Comparison of ENCODE assay signal across 1 cellular context in genomic region chr5:5351288-5352089, GRCh38.
TF ChIP-seq lines count a peak whose summit lies in the region.

No MANE protein-coding gene starts in this region.

TF ChIP-seq in HepG2, 621 proteins besides CTCF, POLR2A, EP300 and RAD21 (continued from another document and continues in another):
- no peak for TF ChIP-seq LRRFIP1 (CRISPR knock-in tag; conservative IDR thresholded peaks at IDR 0.05)
- TF ChIP-seq SYNCRIP (IDR thresholded peaks at IDR 0.05; ENCODE audit: insufficient read depth, low read depth, low read length) = no peak
- no peak for TF ChIP-seq DBP (CRISPR knock-in tag; IDR thresholded peaks at IDR 0.05; ENCODE audit: not compliant biosample characterization)
- TF ChIP-seq KDM5A (IDR thresholded peaks at IDR 0.05; ENCODE audit: borderline replicate concordance, low read length) = no peak
- TF ChIP-seq KDM4B (CRISPR knock-in tag; IDR thresholded peaks at IDR 0.05) = no peak
- TF ChIP-seq ZNF142 (CRISPR knock-in tag; IDR thresholded peaks at IDR 0.05) = no peak
- no peak for TF ChIP-seq ZNF235 (CRISPR knock-in tag; IDR thresholded peaks at IDR 0.05; ENCODE audit: borderline replicate concordance)
- TF ChIP-seq ZNF761 (CRISPR knock-in tag; conservative IDR thresholded peaks at IDR 0.05) = no peak
- peak; percentile 20; the same call in 1 of the 2 replicates for TF ChIP-seq ZNF12 (CRISPR knock-in tag; IDR thresholded peaks at IDR 0.05)
- TF ChIP-seq ZMYM4 (CRISPR knock-in tag; IDR thresholded peaks at IDR 0.05) = peak; percentile 55; the same call in 1 of the 2 replicates
- no peak for TF ChIP-seq NFIC (IDR thresholded peaks at IDR 0.05; ENCODE audit: low read length)
- peak; percentile 40; the same call in 1 of the 2 replicates for TF ChIP-seq HNF4A (CRISPR knock-in tag; IDR thresholded peaks at IDR 0.05)
- TF ChIP-seq MAZ (IDR thresholded peaks at IDR 0.05; ENCODE audit: borderline replicate concordance, low read depth, low read length) = no peak
- TF ChIP-seq MAZ (CRISPR knock-in tag; IDR thresholded peaks at IDR 0.05; ENCODE audit: low read depth) = no peak
- TF ChIP-seq ETS1 (CRISPR knock-in tag; IDR thresholded peaks at IDR 0.05) = no peak
- TF ChIP-seq HNRNPK (IDR thresholded peaks at IDR 0.05; ENCODE audit: low read depth, low read length, poor library complexity, severe bottlenecking) = no peak
- no peak for TF ChIP-seq SP2 (CRISPR knock-in tag; IDR thresholded peaks at IDR 0.05)
- peak; percentile 47 for TF ChIP-seq MED8 (CRISPR knock-in tag; IDR thresholded peaks at IDR 0.05; ENCODE audit: insufficient replicate concordance)
- no peak for TF ChIP-seq AKAP8 (CRISPR knock-in tag; IDR thresholded peaks at IDR 0.05)
- no peak for TF ChIP-seq ZNF816 (CRISPR knock-in tag; IDR thresholded peaks at IDR 0.05; ENCODE audit: borderline replicate concordance)
- TF ChIP-seq THAP7 (CRISPR knock-in tag; IDR thresholded peaks at IDR 0.05) = no peak
- no peak for TF ChIP-seq BRCA1 (CRISPR knock-in tag; IDR thresholded peaks at IDR 0.05)
- TF ChIP-seq MBNL3 (CRISPR knock-in tag; conservative IDR thresholded peaks at IDR 0.05) = no peak
- TF ChIP-seq IKZF1 (IDR thresholded peaks at IDR 0.05) = no peak
- TF ChIP-seq ZFP1 (CRISPR knock-in tag; IDR thresholded peaks at IDR 0.05) = no peak
- no peak for TF ChIP-seq ZBTB40 (IDR thresholded peaks at IDR 0.05)
- TF ChIP-seq ZBTB40 (CRISPR knock-in tag; IDR thresholded peaks at IDR 0.05) = no peak
- TF ChIP-seq TBX2 (CRISPR knock-in tag; IDR thresholded peaks at IDR 0.05; ENCODE audit: borderline replicate concordance) = peak; percentile 48; the same call in 1 of the 2 replicates
- TF ChIP-seq MTA3 (CRISPR knock-in tag; IDR thresholded peaks at IDR 0.05) = no peak
- 0 out of 2 replicates have a peak, but pooled peaks have one; percentile 24 for TF ChIP-seq ZNF670 (CRISPR knock-in tag; IDR thresholded peaks at IDR 0.05; ENCODE audit: borderline replicate concordance)
- no peak for TF ChIP-seq ZNF205 (CRISPR knock-in tag; IDR thresholded peaks at IDR 0.05)
- no peak for TF ChIP-seq NFKBIZ (CRISPR knock-in tag; IDR thresholded peaks at IDR 0.05)
- no peak for TF ChIP-seq HMGA1 (CRISPR knock-in tag; conservative IDR thresholded peaks at IDR 0.05)
- no peak; the same call in 1 of the 2 replicates for TF ChIP-seq GATA4 (IDR thresholded peaks at IDR 0.05; ENCODE audit: borderline replicate concordance, low read depth)
- TF ChIP-seq ZBTB43 (CRISPR knock-in tag; conservative IDR thresholded peaks at IDR 0.05) = 0 out of 2 replicates have a peak, but pooled peaks have one; percentile 29
- TF ChIP-seq ARNT (IDR thresholded peaks at IDR 0.05) = no peak
- no peak for TF ChIP-seq ZNF781 (CRISPR knock-in tag; IDR thresholded peaks at IDR 0.05; ENCODE audit: borderline replicate concordance, not compliant biosample characterization)
- peak; percentile 38; the same call in 1 of the 2 replicates for TF ChIP-seq ZMYM3 (CRISPR knock-in tag; IDR thresholded peaks at IDR 0.05)
- no peak for TF ChIP-seq HBP1 (CRISPR knock-in tag; IDR thresholded peaks at IDR 0.05; ENCODE audit: low read depth)
